8 cellular contexts compared by ENCODE assay signal in the genomic region with DNA sequence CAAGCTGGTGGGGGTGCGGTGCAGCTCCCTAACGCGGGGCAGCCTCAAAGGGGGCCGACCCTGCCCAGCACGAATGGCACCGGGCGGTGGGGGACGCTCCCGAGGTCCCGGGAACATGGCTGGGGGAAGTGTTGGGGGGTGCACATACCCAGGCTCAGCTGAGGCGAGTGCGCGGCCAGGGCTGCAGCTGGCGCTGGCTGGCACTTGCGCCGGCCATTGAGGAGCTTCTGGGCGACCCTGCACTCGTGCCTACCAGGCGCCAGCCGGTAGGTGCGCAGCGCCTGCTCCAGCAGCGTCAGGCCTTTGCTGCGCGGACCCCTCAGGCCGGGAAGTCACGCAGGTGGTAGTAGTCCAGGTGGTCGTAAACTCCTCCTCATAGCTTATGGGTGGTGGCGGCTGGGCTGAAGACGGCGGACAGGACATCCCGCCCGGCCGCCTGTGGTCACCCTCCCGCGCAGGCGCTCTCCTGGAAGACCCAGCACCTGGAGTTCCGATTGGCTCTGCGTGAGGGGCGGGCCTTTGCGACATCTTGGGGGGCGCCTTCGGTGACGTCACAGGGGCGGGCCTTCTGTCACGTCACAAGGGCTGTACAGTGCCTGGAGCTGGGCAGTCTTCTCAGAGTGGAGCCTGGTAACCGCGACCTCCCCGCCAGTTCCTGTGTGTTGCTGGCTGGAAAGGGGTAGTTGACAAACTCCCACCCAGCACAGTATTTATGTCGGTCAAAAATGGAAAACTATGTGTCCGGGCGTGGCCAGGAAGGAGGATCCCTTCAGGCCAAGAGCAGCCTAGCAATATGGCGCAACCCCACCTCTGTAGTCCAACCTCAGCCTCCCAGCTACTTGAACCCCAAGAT.
A peak's percentile ranks its signal among the peaks of the same experiment; 100 is the strongest.
DNase-seq lines count a peak whose midpoint lies in the region; ATAC-seq, FAIRE-seq and TF ChIP-seq lines count a peak whose summit lies in the region.
"Not testable (repeated sequence)": the region's sequence is repeated elsewhere in the genome, so short reads cannot be mapped to it uniquely, and the experiment has no call there.

No MANE protein-coding gene starts in this region.

- H3K27ac ChIP-seq in A673 (ENCODE audit: low read depth, low read length, poor library complexity, severe bottlenecking): peak overlapping the region; percentile 75
- H3K27ac ChIP-seq in skin epidermis: peak overlapping the region; percentile 35 to 87 (median 75)

- not testable (repeated sequence) for H3K4me1 ChIP-seq in A673 (ENCODE audit: insufficient read depth, low read length, poor library complexity, severe bottlenecking)

- H3K27me3 ChIP-seq in A673 (replicated peaks; ENCODE audit: insufficient read depth, low read depth, low read length, poor library complexity); bronchial epithelial cell (ENCODE audit: control insufficient read depth, insufficient read depth, low read length): not testable (repeated sequence)

- H3K27me3 Mint-ChIP-seq in activated B cell treated with CpG ODN at 0.5 μM for 24 hours: not testable (repeated sequence)

- CTCF ChIA-PET in A673 (lab: Charles Lee); activated B cell treated with CpG ODN at 0.5 μM for 24 hours (lab: Charles Lee): not testable (repeated sequence)

- not testable (repeated sequence) for H3K9me3 Mint-ChIP-seq in activated B cell treated with CpG ODN at 0.5 μM for 24 hours

- POLR2A ChIA-PET in A673 (lab: Charles Lee; ENCODE audit: low non-redundant PET): not testable (repeated sequence)
- POLR2A ChIA-PET in activated B cell treated with CpG ODN at 0.5 μM for 24 hours (lab: Charles Lee): interaction anchor here (0.6 to 1.4 kb wide), 2 partner anchors 75 to 293 kb away, joined by 3 to 17 read pairs; partner anchors contain the start of genes ERV3-1 and ZNF92

- intact Hi-C loops in A673 (cut with micrococcal nuclease; ENCODE audit: unreplicated experiment): not testable (repeated sequence)
- intact Hi-C loops in activated B cell treated with CpG ODN at 0.5 μM for 24 hours (cut with micrococcal nuclease): loop anchor here (2.0 to 10.0 kb wide), 8 partner anchors 42 to 1156 kb away; partner anchors contain the start of genes ERV3-1, ZNF107, ZNF138 and ZNF273

- not testable (repeated sequence) for H3K36me3 Mint-ChIP-seq in activated B cell treated with CpG ODN at 0.5 μM for 24 hours (ENCODE audit: low read depth)

- DNase-seq in A673 (ENCODE audit: low spot score) (peak; percentile 90), NCI-H2107 (lab: John Stamatoyannopoulos, UW) (peak; percentile 68), activated B cell treated with CpG ODN at 0.5 μM for 24 hours (peak; percentile 88), bronchial epithelial cell (ENCODE audit: low read depth) (peak; percentile 75), iPS-NIHi7 (ENCODE audit: extremely low spot score) (peak; percentile 75)

- not testable (repeated sequence) for H3K9me3 ChIP-seq in A673 (ENCODE audit: low read depth, low read length, poor library complexity, severe bottlenecking)

- TF ChIP-seq CTCF in A673 (conservative IDR thresholded peaks at IDR 0.05; ENCODE audit: low read depth, low read length); activated B cell treated with CpG ODN at 0.5 μM for 24 hours (IDR thresholded peaks at IDR 0.05): not testable (repeated sequence)
- peak; percentile 5 for TF ChIP-seq CTCF in bronchial epithelial cell (IDR thresholded peaks at IDR 0.05; ENCODE audit: insufficient read depth, low read length, severe bottlenecking)

- H3K36me3 ChIP-seq in A673 (ENCODE audit: insufficient read depth, low read length, poor library complexity, severe bottlenecking); bronchial epithelial cell (ENCODE audit: control insufficient read depth, insufficient read depth, low read length): not testable (repeated sequence)

- BruUV-seq in A673 (replicated peaks; lab: Mats Ljungman, UMichigan): TSS peak; percentile 58

- TF ChIP-seq POLR2A in GM18526 (IDR thresholded peaks at IDR 0.05; ENCODE audit: extremely low read depth, insufficient read length): peak; percentile 50

- peak overlapping the region; percentile 63 for H3K4me3 ChIP-seq in A673 (ENCODE audit: low read depth, low read length, poor library complexity, severe bottlenecking)
- H3K4me3 ChIP-seq in bronchial epithelial cell (ENCODE audit: low read depth, low read length): peak overlapping the region; percentile 64
- H3K4me3 ChIP-seq in skin epidermis: peak overlapping the region; percentile 62 to 79 (median 76)

- H3K4me1 Mint-ChIP-seq in activated B cell treated with CpG ODN at 0.5 μM for 24 hours: not testable (repeated sequence)

- ATAC-seq in HG03045 (IDR thresholded peaks at IDR 0.05; ENCODE audit: unreplicated experiment) (peak; percentile 100), activated B cell treated with CpG ODN at 0.5 μM for 24 hours (ENCODE audit: low read depth) (peak; percentile 98)

- not testable (repeated sequence) for FAIRE-seq in bronchial epithelial cell (lab: Jason Lieb, UNC)

- peak overlapping the region; percentile 85 for H3K27ac Mint-ChIP-seq in activated B cell treated with CpG ODN at 0.5 μM for 24 hours

- peak overlapping the region; percentile 89 for H3K4me3 Mint-ChIP-seq in activated B cell treated with CpG ODN at 0.5 μM for 24 hours

Comparison
In these comparisons a context has a peak if more than half of its experiments do, and no peak if none do; other contexts are left out.
1. Peak in every context shown above with its lines: DNase-seq, ATAC-seq, H3K4me3 ChIP-seq and H3K27ac ChIP-seq.